9 cellular contexts compared by ENCODE assay signal in the genomic region with DNA sequence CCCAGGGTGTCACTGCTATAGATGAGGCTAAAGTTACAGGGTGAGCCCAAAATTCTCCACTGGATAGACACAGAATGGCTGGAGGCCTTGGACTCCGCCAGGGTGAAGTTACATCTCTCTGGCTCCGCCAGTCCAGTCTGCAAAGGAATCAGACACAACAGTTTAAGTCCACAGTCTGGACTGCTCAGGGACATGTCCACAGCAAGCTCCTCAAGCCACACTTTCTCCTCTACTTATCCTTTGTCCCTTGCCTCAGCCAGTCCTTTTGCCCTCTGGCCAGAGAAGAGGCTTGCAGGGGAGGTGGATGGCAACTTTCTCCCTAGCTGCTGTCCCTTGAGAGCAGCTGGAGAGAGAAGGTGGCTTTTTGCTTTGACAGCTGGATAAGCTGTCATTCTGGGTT. TPM values are rescaled to one million over a fixed set of nuclear protein-coding genes. Genes with fewer than 3 reads are reported as not detected.
DNase-seq lines count a peak whose midpoint lies in the region; ATAC-seq and TF ChIP-seq lines count a peak whose summit lies in the region.
"Had no signal": no experiment of that assay in that cellular context is flagged by ENCODE, and none has a peak within 500 bp of the region (broad histone marks: within the 10 kb centered on the region; RNA-seq: fewer than 3 reads in every experiment).

No MANE protein-coding gene starts in this region.

- H3K36me3 Mint-ChIP-seq in progenitor cell of endocrine pancreas (ENCODE audit: insufficient read depth) = no peaks in the 10 kb centered on the region

- H3K9me2 ChIP-seq in SK-N-SH = no peaks in the 10 kb centered on the region

- H3K9ac ChIP-seq in SK-N-SH = no peak overlapping the region

- POLR2A ChIA-PET in SK-N-SH (lab: Yijun Ruan, JAX) = no interaction called here

- DNase-seq in EL = peak; percentile 8
- peak; percentile 27 for DNase-seq in SK-N-SH
- DNase-seq in glomerular visceral epithelial cell (ENCODE audit: extremely low spot score) = peak; percentile 7
- DNase-seq in progenitor cell of endocrine pancreas (ENCODE audit: low spot score, unreplicated experiment) = no peak
- DNase-seq in NCI-H2196 treated with DMSO at 0.1 percent for 48 hours (lab: John Stamatoyannopoulos, UW; ENCODE audit: unreplicated experiment) = no peak
- no peak for DNase-seq in activated naive CD4-positive, alpha-beta T cell treated with Interleukin-2 at 50 U/mL for 16 hours

- ATAC-seq in HG03108 (IDR thresholded peaks at IDR 0.05; ENCODE audit: unreplicated experiment) = no peak
- no peak for ATAC-seq in GM21723 (IDR thresholded peaks at IDR 0.05; ENCODE audit: unreplicated experiment)

- no peaks in the 10 kb centered on the region for H3K36me3 ChIP-seq in SK-N-SH (replicated peaks in 1 of 2; ENCODE audit: control insufficient read depth in 1 of 2, insufficient read depth in 2 of 2, low read length in 1 of 2)

- H3K4me1 ChIP-seq in SK-N-SH (ENCODE audit: control insufficient read depth in 1 of 2, insufficient read depth in 2 of 2, low read depth in 1 of 2, low read length in 1 of 2) = peaks cover 0 to 6% of the 10 kb centered on the region in 2 experiments; a peak in 3 of 4 replicates

- peaks cover 8% of the 10 kb centered on the region for H3K4me1 Mint-ChIP-seq in progenitor cell of endocrine pancreas (ENCODE audit: low read depth)

- H3K4me3 ChIP-seq in SK-N-SH (ENCODE audit: low read depth in 2 of 2, low read length in 1 of 2) = peak overlapping the region; percentile 57 to 60

- H3K27ac Mint-ChIP-seq in progenitor cell of endocrine pancreas = no peak overlapping the region

- H3K79me2 ChIP-seq in SK-N-SH (ENCODE audit: insufficient read depth) = no peaks in the 10 kb centered on the region

- H3K4me2 ChIP-seq in SK-N-SH = peak overlapping the region; percentile 77

- 100% methylated on average over 2 of the region's 2 CpGs for WGBS in SK-N-SH (ENCODE audit: low lambda C conversion rate)

- no peak for TF ChIP-seq EP300 in SK-N-SH (IDR thresholded peaks at IDR 0.05; ENCODE audit: borderline replicate concordance in 1 of 2, low read depth in 1 of 2, low read length in 1 of 2)

- no peaks in the 10 kb centered on the region for H3K9me3 Mint-ChIP-seq in progenitor cell of endocrine pancreas (ENCODE audit: low read depth)

- no peak for TF ChIP-seq CTCF in SK-N-SH (IDR thresholded peaks at IDR 0.05)
- TF ChIP-seq CTCF in progenitor cell of endocrine pancreas (IDR thresholded peaks at IDR 0.05; ENCODE audit: unreplicated experiment) = no peak

- H3K27ac ChIP-seq in SK-N-SH (ENCODE audit: low read depth in 2 of 2, low read length in 1 of 2) = no peak overlapping the region

- peak overlapping the region; percentile 80 for H3K4me3 Mint-ChIP-seq in progenitor cell of endocrine pancreas (ENCODE audit: low read depth)

- H2AFZ ChIP-seq in SK-N-SH (ENCODE audit: low read depth) = peak overlapping the region; percentile 88; the same call in 1 of the 2 replicates

- TF ChIP-seq RAD21 in SK-N-SH (IDR thresholded peaks at IDR 0.05; ENCODE audit: low read length) = no peak

- peaks cover 7% of the 10 kb centered on the region for H3F3A ChIP-seq in SK-N-SH (replicated peaks; ENCODE audit: insufficient read depth)

- H3K27me3 Mint-ChIP-seq in progenitor cell of endocrine pancreas = peaks cover 70% of the 10 kb centered on the region

- CTCF ChIA-PET in SK-N-SH (lab: Yijun Ruan, JAX) = interaction anchor here (1.1 to 2.3 kb wide), 4 partner anchors 19 to 730 kb away, joined by 3 to 5 read pairs (median 3); no protein-coding TSS in a partner anchor

- H3K27me3 ChIP-seq in SK-N-SH (ENCODE audit: insufficient read depth) = no peaks in the 10 kb centered on the region

- H4K20me1 ChIP-seq in SK-N-SH (ENCODE audit: insufficient read depth) = no peaks in the 10 kb centered on the region

- H3K9me3 ChIP-seq in SK-N-SH = no peaks in the 10 kb centered on the region

TF ChIP-seq in SK-N-SH, 30 proteins besides CTCF, POLR2A, EP300 and RAD21:
- no peak for TF ChIP-seq USF1 (IDR thresholded peaks at IDR 0.05; ENCODE audit: borderline replicate concordance, low read depth)
- no peak for TF ChIP-seq GABPA (IDR thresholded peaks at IDR 0.05; ENCODE audit: low read depth)
- no peak for TF ChIP-seq POLR2AphosphoS5 (IDR thresholded peaks at IDR 0.05; ENCODE audit: low read depth, low read length)
- no peak for TF ChIP-seq TCF12 (IDR thresholded peaks at IDR 0.05)
- TF ChIP-seq FOXJ3 (CRISPR knock-in tag; IDR thresholded peaks at IDR 0.05) = no peak
- TF ChIP-seq, protein P1, sequence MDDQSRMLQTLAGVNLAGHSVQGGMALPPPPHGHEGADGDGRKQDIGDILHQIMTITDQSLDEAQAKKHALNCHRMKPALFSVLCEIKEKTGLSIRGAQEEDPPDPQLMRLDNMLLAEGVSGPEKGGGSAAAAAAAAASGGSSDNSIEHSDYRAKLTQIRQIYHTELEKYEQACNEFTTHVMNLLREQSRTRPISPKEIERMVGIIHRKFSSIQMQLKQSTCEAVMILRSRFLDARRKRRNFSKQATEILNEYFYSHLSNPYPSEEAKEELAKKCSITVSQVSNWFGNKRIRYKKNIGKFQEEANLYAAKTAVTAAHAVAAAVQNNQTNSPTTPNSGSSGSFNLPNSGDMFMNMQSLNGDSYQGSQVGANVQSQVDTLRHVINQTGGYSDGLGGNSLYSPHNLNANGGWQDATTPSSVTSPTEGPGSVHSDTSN (IDR thresholded peaks at IDR 0.05) = no peak
- TF ChIP-seq FOXM1 (IDR thresholded peaks at IDR 0.05; ENCODE audit: low read depth) = no peak
- TF ChIP-seq JUND (IDR thresholded peaks at IDR 0.05) = no peak
- no peak for TF ChIP-seq MXI1 (IDR thresholded peaks at IDR 0.05; ENCODE audit: low read depth, low read length)
- TF ChIP-seq GATA2 (CRISPR knock-in tag; IDR thresholded peaks at IDR 0.05) = no peak
- TF ChIP-seq, protein P2, sequence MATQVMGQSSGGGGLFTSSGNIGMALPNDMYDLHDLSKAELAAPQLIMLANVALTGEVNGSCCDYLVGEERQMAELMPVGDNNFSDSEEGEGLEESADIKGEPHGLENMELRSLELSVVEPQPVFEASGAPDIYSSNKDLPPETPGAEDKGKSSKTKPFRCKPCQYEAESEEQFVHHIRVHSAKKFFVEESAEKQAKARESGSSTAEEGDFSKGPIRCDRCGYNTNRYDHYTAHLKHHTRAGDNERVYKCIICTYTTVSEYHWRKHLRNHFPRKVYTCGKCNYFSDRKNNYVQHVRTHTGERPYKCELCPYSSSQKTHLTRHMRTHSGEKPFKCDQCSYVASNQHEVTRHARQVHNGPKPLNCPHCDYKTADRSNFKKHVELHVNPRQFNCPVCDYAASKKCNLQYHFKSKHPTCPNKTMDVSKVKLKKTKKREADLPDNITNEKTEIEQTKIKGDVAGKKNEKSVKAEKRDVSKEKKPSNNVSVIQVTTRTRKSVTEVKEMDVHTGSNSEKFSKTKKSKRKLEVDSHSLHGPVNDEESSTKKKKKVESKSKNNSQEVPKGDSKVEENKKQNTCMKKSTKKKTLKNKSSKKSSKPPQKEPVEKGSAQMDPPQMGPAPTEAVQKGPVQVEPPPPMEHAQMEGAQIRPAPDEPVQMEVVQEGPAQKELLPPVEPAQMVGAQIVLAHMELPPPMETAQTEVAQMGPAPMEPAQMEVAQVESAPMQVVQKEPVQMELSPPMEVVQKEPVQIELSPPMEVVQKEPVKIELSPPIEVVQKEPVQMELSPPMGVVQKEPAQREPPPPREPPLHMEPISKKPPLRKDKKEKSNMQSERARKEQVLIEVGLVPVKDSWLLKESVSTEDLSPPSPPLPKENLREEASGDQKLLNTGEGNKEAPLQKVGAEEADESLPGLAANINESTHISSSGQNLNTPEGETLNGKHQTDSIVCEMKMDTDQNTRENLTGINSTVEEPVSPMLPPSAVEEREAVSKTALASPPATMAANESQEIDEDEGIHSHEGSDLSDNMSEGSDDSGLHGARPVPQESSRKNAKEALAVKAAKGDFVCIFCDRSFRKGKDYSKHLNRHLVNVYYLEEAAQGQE (IDR thresholded peaks at IDR 0.05; ENCODE audit: low read depth, low read length) = no peak
- no peak for TF ChIP-seq IRF3 (IDR thresholded peaks at IDR 0.05; ENCODE audit: low read depth, low read length)
- TF ChIP-seq SMC3 (IDR thresholded peaks at IDR 0.05; ENCODE audit: low read depth, low read length) = no peak
- no peak for TF ChIP-seq EZH2phosphoT487 (IDR thresholded peaks at IDR 0.05; ENCODE audit: borderline replicate concordance, low read depth)
- TF ChIP-seq RFX5 (IDR thresholded peaks at IDR 0.05; ENCODE audit: low read length) = no peak
TF ChIP-seq in SK-N-SH: peak in this region for 0.

RNA-seq across cellular contexts. Expression of gene PTPRB, which starts 28.0 kb away (rescaled TPM):
- 1.1 and 2.0 TPM in 2 replicates for polyA plus RNA-seq in SK-N-SH (2012; rRNA removed)
- polyA plus RNA-seq in SK-N-SH (2012; cell fraction: cytosol; rRNA removed) = 1.2 and 1.4 TPM in 2 replicates
- 1.9 and 2.7 TPM in 2 replicates for polyA plus RNA-seq in SK-N-SH (2012; cell fraction: nucleus; rRNA removed)
- 0.38 and 0.55 TPM in 2 replicates for total RNA-seq in progenitor cell of endocrine pancreas
- total RNA-seq: T-helper 2 cell treated with Interferon-gamma antibody and Interleukin-4, amounts not matched to agents 100 ng/mL and 5 ng/mL, for 36 hours had no signal

Comparison
In these comparisons a context has a peak if more than half of its experiments do, and no peak if none do; other contexts are left out.
1. DNase-seq: peak in EL (single experiment), SK-N-SH (single experiment) and glomerular visceral epithelial cell (single experiment); none in progenitor cell of endocrine pancreas (single experiment), NCI-H2196 treated with DMSO at 0.1 percent for 48 hours (single experiment) and activated naive CD4-positive, alpha-beta T cell treated with Interleukin-2 at 50 U/mL for 16 hours (single experiment).